ENCODE assay signal across 22 cellular contexts in the genomic region with DNA sequence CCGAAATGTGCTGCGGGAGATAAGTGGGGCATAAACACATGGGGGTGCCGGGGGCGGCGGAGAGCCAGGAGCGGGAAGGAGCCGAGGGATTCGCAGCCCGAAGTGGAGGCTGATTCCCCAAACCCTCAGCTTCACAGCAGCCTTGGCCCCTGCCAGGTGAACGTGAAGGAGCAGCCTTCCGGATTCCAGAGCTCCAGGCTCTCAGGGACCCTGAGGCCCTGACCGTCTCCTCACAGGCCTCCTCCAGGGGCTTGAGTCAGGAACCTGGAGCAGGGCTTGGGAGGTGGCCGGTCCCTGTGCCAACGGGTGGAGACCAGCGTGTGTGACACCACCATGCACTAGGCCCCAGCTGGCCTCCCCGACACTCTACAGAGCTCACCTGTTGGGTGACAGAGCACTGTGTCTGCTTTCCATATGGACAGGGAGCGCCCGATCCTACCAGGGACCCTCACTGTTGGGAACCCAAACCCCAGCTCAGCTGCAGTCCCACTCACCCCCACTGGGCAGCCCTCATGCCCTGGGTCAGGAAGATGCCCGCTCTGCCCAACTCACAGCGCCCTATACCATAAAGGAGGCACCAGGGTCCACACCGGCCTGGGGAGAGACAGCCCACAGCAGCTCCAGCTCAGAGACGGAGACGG.
DNase-seq lines count a peak whose midpoint lies in the region; ATAC-seq and TF ChIP-seq lines count a peak whose summit lies in the region.
"Had no signal": no experiment of that assay in that cellular context is flagged by ENCODE, and none has a peak within 500 bp of the region (broad histone marks: within the 10 kb centered on the region; RNA-seq: fewer than 3 reads in every experiment).

No MANE protein-coding gene starts in this region.

- no peaks in the 10 kb centered on the region for H4K20me1 ChIP-seq in H9 (ENCODE audit: control insufficient read depth, insufficient read depth, insufficient read length)

- no peak overlapping the region for H2BK15ac ChIP-seq in H9 (ENCODE audit: low read depth, low read length)

- no peak overlapping the region for H3T11ph ChIP-seq in H9 (ENCODE audit: low read length)

- H3K27me3 ChIP-seq in H9 (ENCODE audit: insufficient read depth, low read length) (no peaks in the 10 kb centered on the region), skeletal muscle tissue (ENCODE audit: control insufficient read depth in 3 of 3, insufficient read depth in 3 of 3, low read length in 3 of 3) (no peaks in the 10 kb centered on the region)
- H3K27me3 ChIP-seq: SJSA1, suprapubic skin had no signal

- no peaks in the 10 kb centered on the region for H3K79me2 ChIP-seq in H9 (ENCODE audit: insufficient read depth, low read length)

- no peak for TF ChIP-seq POLR2A in lower leg skin (IDR thresholded peaks at IDR 0.05)

- no peak overlapping the region for H2BK12ac ChIP-seq in H9 (ENCODE audit: insufficient read length, low read depth, low read length)

- no peak overlapping the region for H2BK120ac ChIP-seq in H9 (ENCODE audit: low read depth, low read length, poor library complexity, severe bottlenecking)

- no peaks in the 10 kb centered on the region for H3K36me3 ChIP-seq in skeletal muscle tissue (ENCODE audit: control insufficient read depth in 3 of 3, insufficient read depth in 3 of 3, low read length in 3 of 3)
- H3K36me3 ChIP-seq: SJSA1, suprapubic skin had no signal

- no peak overlapping the region for H3K4me3 Mint-ChIP-seq in H9
- H3K4me3 Mint-ChIP-seq: activated CD4-positive, alpha-beta T cell treated with anti-CD3 and anti-CD28 coated beads, Interleukin-2, amount 10 ng/mL, durations not matched to agents 24 days and 14 days; CD4-positive, CD25-positive, alpha-beta regulatory T cell; dendritic cell treated with granulocyte-macrophage colony-stimulating factor and Interleukin-4, amounts not matched to agents 40 ng/mL and 50 ng/mL, for 4 days; T-helper 17 cell had no signal

- peaks cover 8 to 13% of the 10 kb centered on the region in 2 experiments for H3K4me1 Mint-ChIP-seq in H9
- H3K4me1 Mint-ChIP-seq: activated CD4-positive, alpha-beta T cell treated with anti-CD3 and anti-CD28 coated beads, Interleukin-2, amount 10 ng/mL, durations not matched to agents 24 days and 14 days; CD4-positive, CD25-positive, alpha-beta regulatory T cell had no signal

- H3K4me3 ChIP-seq in skeletal muscle tissue (ENCODE audit: low read length in 3 of 3) (no peak overlapping the region), lower leg skin (ENCODE audit: low read depth, poor library complexity, severe bottlenecking) (no peak overlapping the region)
- H3K4me3 ChIP-seq: SJSA1, suprapubic skin had no signal

- peaks cover 4 to 12% (median 12%) of the 10 kb centered on the region in 3 experiments for H3K36me3 Mint-ChIP-seq in H9 (ENCODE audit: insufficient read depth in 1 of 3, low read depth in 3 of 3)
- H3K36me3 Mint-ChIP-seq: CD4-positive, CD25-positive, alpha-beta regulatory T cell had no signal

- H4K5ac ChIP-seq in H9 (ENCODE audit: insufficient read length, low read depth, low read length): no peak overlapping the region

- intact Hi-C loops in lower leg skin (cut with DNase I; ENCODE audit: low total_unique reads): no loop called here

- no peak overlapping the region for H2AFZ ChIP-seq in H9 (ENCODE audit: low read length)

- H3K9me3 ChIP-seq in H9 (ENCODE audit: control insufficient read depth, low read depth, low read length) (peaks cover 4% of the 10 kb centered on the region), skeletal muscle tissue (ENCODE audit: control insufficient read depth in 3 of 3, low read length in 3 of 3) (no peaks in the 10 kb centered on the region)

- no peak overlapping the region for H3K23ac ChIP-seq in H9 (ENCODE audit: insufficient read length, low read depth, low read length)

- TF ChIP-seq CTCF in H9 (conservative IDR thresholded peaks at IDR 0.05) (no peak), lower leg skin (IDR thresholded peaks at IDR 0.05) (no peak)

- no peak overlapping the region for H3K4ac ChIP-seq in H9 (ENCODE audit: low read depth, low read length)

- no peak overlapping the region for H2BK5ac ChIP-seq in H9 (ENCODE audit: insufficient read length, low read length)

- H3K9me3 Mint-ChIP-seq in H9: peaks cover 24 to 32% of the 10 kb centered on the region in 2 experiments
- H3K9me3 Mint-ChIP-seq: dendritic cell treated with granulocyte-macrophage colony-stimulating factor and Interleukin-4, amounts not matched to agents 40 ng/mL and 50 ng/mL, for 4 days had no signal

- no peak for ATAC-seq in HG02678 (IDR thresholded peaks at IDR 0.05; ENCODE audit: unreplicated experiment)
- ATAC-seq: T-helper 17 cell had no signal

- no peaks in the 10 kb centered on the region for H3K23me2 ChIP-seq in H9 (ENCODE audit: insufficient read length, low read depth, low read length, poor library complexity, severe bottlenecking)

- H3K14ac ChIP-seq in H9 (ENCODE audit: insufficient read depth, low read length): no peak overlapping the region

- no peak overlapping the region for H4K91ac ChIP-seq in H9 (ENCODE audit: insufficient read length, low read depth, low read length)

- no peak overlapping the region for H3K18ac ChIP-seq in H9 (ENCODE audit: insufficient read length, low read depth, low read length)

- no peaks in the 10 kb centered on the region for H3K79me1 ChIP-seq in H9 (ENCODE audit: insufficient read depth, low read depth, low read length, poor library complexity, severe bottlenecking)

- DNase-seq in H9 (peak; percentile 20), mesenteric fat pad (ENCODE audit: low spot score) (peak; percentile 55), lower leg skin (ENCODE audit: low spot score in 2 of 2) (no peak), hypothalamus (lab: John Stamatoyannopoulos, UW) (no peak), ureter (ENCODE audit: low spot score) (no peak)
- DNase-seq: activated gamma-delta T cell treated with Interleukin-2 at 50 U/mL for 16 hours; CD4-positive, CD25-positive, alpha-beta regulatory T cell; NCI-H1105; NCI-H2029 treated with DMSO at 0.1 percent for 48 hours; NCI-H226; NCI-H82; occipital lobe; stimulated activated CD4-positive, alpha-beta T cell treated with anti-CD3 and anti-CD28 coated beads, Interleukin-1b, Interleukin-23, amount 100 ng/mL, for 48 hours; T-helper 17 cell had no signal

- no peak overlapping the region for H3K4me2 ChIP-seq in H9 (ENCODE audit: insufficient read depth, insufficient read length, low read length)

- H3K27ac ChIP-seq in H9 (ENCODE audit: insufficient read length, low read depth, low read length) (no peak overlapping the region), angular gyrus (ENCODE audit: low read depth, low read length) (peak overlapping the region; percentile 67), skeletal muscle tissue (ENCODE audit: low read depth, low read length) (peak overlapping the region; percentile 100)
- H3K27ac ChIP-seq: HL-60, SJSA1 had no signal

- no peaks in the 10 kb centered on the region for H3K4me1 ChIP-seq in H9 (ENCODE audit: insufficient read depth, low read length)
- H3K4me1 ChIP-seq in skeletal muscle tissue (ENCODE audit: control insufficient read depth in 3 of 3, insufficient read depth in 3 of 3, low read length in 3 of 3): peaks cover 52 to 82% (median 64%) of the 10 kb centered on the region in 3 donors
- H3K4me1 ChIP-seq: SJSA1, suprapubic skin had no signal

- H3K56ac ChIP-seq in H9 (ENCODE audit: insufficient read length, low read depth, low read length): no peak overlapping the region

- H3K9ac ChIP-seq in H9 (ENCODE audit: extremely low read depth, insufficient read length, low read length) (no peak overlapping the region), skeletal muscle tissue (ENCODE audit: low read depth in 1 of 3, low read length in 3 of 3) (peak overlapping the region; percentile 80 to 86 (median 86))

- H2AK5ac ChIP-seq in H9 (ENCODE audit: insufficient read length, low read length): no peak overlapping the region

- H2BK20ac ChIP-seq in H9 (ENCODE audit: low read depth, low read length, poor library complexity, severe bottlenecking): no peak overlapping the region

- no CpG with 5 or more reads among the region's 23 CpGs for WGBS in H9 (ENCODE audit: extremely low coverage, insufficient read length, low lambda C conversion rate)
- 91 to 92% methylated on average over 18 to 23 of the region's 23 CpGs for WGBS in lower leg skin, 2 donors

- peaks cover 30% of the 10 kb centered on the region for H3K27me3 Mint-ChIP-seq in H9 (ENCODE audit: low read depth)
- H3K27me3 Mint-ChIP-seq: activated CD4-positive, alpha-beta T cell treated with anti-CD3 and anti-CD28 coated beads, Interleukin-2, amount 10 ng/mL, durations not matched to agents 24 days and 14 days had no signal

- no peak overlapping the region; a peak in 1 of 7 replicates for H3K27ac Mint-ChIP-seq in H9
- H3K27ac Mint-ChIP-seq: activated CD4-positive, alpha-beta T cell treated with anti-CD3 and anti-CD28 coated beads, Interleukin-2, amount 10 ng/mL, durations not matched to agents 24 days and 14 days; CD4-positive, CD25-positive, alpha-beta regulatory T cell; dendritic cell treated with granulocyte-macrophage colony-stimulating factor and Interleukin-4, amounts not matched to agents 40 ng/mL and 50 ng/mL, for 4 days; T-helper 17 cell had no signal

- no peak overlapping the region for H4K8ac ChIP-seq in H9 (replicated peaks; ENCODE audit: insufficient read length, low read depth, low read length)

Comparison
In these comparisons a context has a peak if more than half of its experiments do, and no peak if none do; other contexts are left out.
1. DNase-seq: peak in H9 (single experiment) and mesenteric fat pad (single experiment); none in lower leg skin (0 of 2), hypothalamus (0 of 51) and ureter (single experiment).